1 cellular context compared by ENCODE assay signal in genomic region chr2:147030966-147031760, GRCh38.
TF ChIP-seq lines count a peak whose summit lies in the region.

No MANE protein-coding gene starts in this region.

TF ChIP-seq in H1, 55 proteins besides CTCF, POLR2A, EP300 and RAD21:
- TF ChIP-seq BCL11A (IDR thresholded peaks at IDR 0.05; ENCODE audit: low read depth in 2 of 2, low read length in 2 of 2) (no peak), SRF (IDR thresholded peaks at IDR 0.05; ENCODE audit: low read depth, low read length) (no peak), CHD7 (IDR thresholded peaks at IDR 0.05; ENCODE audit: insufficient replicate concordance, low read length) (no peak), SP1 (IDR thresholded peaks at IDR 0.05; ENCODE audit: low read depth, low read length) (no peak), RBBP5 (IDR thresholded peaks at IDR 0.05; ENCODE audit: borderline replicate concordance, low read depth, low read length) (no peak), POU5F1 (IDR thresholded peaks at IDR 0.05; ENCODE audit: low read depth, low read length) (no peak), USF2 (IDR thresholded peaks at IDR 0.05; ENCODE audit: low read length) (no peak), KDM5A (IDR thresholded peaks at IDR 0.05; ENCODE audit: low read length) (no peak), PHF8 (conservative IDR thresholded peaks at IDR 0.05; ENCODE audit: low read depth, low read length) (no peak), ATF2 (IDR thresholded peaks at IDR 0.05; ENCODE audit: low read length) (no peak), SIX5 (IDR thresholded peaks at IDR 0.05; ENCODE audit: low read depth, low read length) (no peak)
